In the genomic region with DNA sequence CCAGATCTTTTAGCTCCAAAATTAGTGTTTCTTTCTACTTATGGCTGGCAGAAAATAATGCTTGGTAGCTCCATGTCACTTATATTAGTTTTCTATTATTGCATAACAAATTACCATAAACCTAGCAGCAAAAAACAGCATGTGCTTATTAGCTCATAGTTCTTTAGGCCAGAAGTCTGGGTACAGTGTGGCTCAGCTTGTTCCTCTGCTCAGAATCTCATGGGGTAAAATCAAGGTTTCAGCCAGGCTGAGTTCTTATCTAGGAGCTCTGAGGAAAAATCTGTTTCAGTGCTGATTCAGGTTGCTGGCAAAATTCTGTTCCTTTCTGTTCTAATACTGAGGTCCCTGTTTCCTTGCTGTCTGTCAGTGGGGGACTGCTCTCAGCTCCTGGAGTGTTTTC, we compare ENCODE assay signal across 19 cellular contexts.
DNase-seq lines count a peak whose midpoint lies in the region; ATAC-seq, FAIRE-seq and TF ChIP-seq lines count a peak whose summit lies in the region.
"Had no signal": no experiment of that assay in that cellular context is flagged by ENCODE, and none has a peak within 500 bp of the region (broad histone marks: within the 10 kb centered on the region; RNA-seq: fewer than 3 reads in every experiment).

No MANE protein-coding gene starts in this region.

- no peak for TF ChIP-seq POLR2A in endothelial cell of umbilical vein (IDR thresholded peaks at IDR 0.05; ENCODE audit: low read depth, low read length)

- H3K27ac Mint-ChIP-seq in activated naive CD8-positive, alpha-beta T cell treated with anti-CD3 and anti-CD28 coated beads, Interleukin-2, amount 50 U/mL, for 24 hours, result no peak overlapping the region
- H3K27ac Mint-ChIP-seq: GM23338 had no signal

- DNase-seq in PC-9, result no peak
- no peak for DNase-seq in endothelial cell of umbilical vein (ENCODE audit: low read depth, low spot score)
- no peak for DNase-seq in heart right ventricle
- DNase-seq in iPS-NIHi11 (ENCODE audit: low spot score), result no peak
- no peak for DNase-seq in AML-193 (lab: John Stamatoyannopoulos, UW)
- no peak for DNase-seq in activated naive CD8-positive, alpha-beta T cell treated with anti-CD3 and anti-CD28 coated beads, Interleukin-2, amount 50 U/mL, for 24 hours
- DNase-seq: DMS 273 treated with DMSO at 0.1 percent for 48 hours, GDM1, KBM-7, MV-4-11, NCI-H1417 treated with DMSO at 0.1 percent for 48 hours, NCI-H2029, NCI-H2171, NCI-H774 had no signal

- H3K27me3 ChIP-seq in PC-9 (ENCODE audit: insufficient read depth, low read depth) (no peaks in the 10 kb centered on the region), endothelial cell of umbilical vein (ENCODE audit: control insufficient read depth in 2 of 2, insufficient read depth in 2 of 2, low read length in 2 of 2) (no peaks in the 10 kb centered on the region), heart right ventricle (peaks cover 0 to 18% (median 0%) of the 10 kb centered on the region in 7 donors), skeletal muscle satellite cell (ENCODE audit: control insufficient read depth, insufficient read depth, low read length) (no peaks in the 10 kb centered on the region)

- H3K9me2 ChIP-seq in PC-9 (ENCODE audit: insufficient read depth), result no peaks in the 10 kb centered on the region

- H3K27ac ChIP-seq in PC-9 (no peak overlapping the region), endothelial cell of umbilical vein (ENCODE audit: insufficient read depth, low read depth, low read length) (no peak overlapping the region), heart right ventricle (no peak overlapping the region)
- H3K27ac ChIP-seq: A549, C4-2B had no signal

- intact Hi-C loops in PC-9 (cut with micrococcal nuclease; ENCODE audit: unreplicated experiment), result no loop called here
- intact Hi-C loops in endothelial cell of umbilical vein (cut with micrococcal nuclease), result no loop called here
- intact Hi-C loops in heart right ventricle (cut with DNase I), result loop anchor here in 5 of 10 donors (5.0 to 10.0 kb wide), 2 partner anchors 277 to 280 kb away; no protein-coding TSS in a partner anchor

- POLR2A ChIA-PET in PC-9 (lab: Charles Lee; ENCODE audit: unreplicated experiment) (interaction anchor here (0.5 kb wide), 1 partner anchor 372 kb away, joined by 3 read pairs; no protein-coding TSS in a partner anchor), endothelial cell of umbilical vein (lab: Charles Lee) (no interaction called here)

- H2AFZ ChIP-seq in PC-9 (peak overlapping the region; percentile 29; the same call in 1 of the 2 replicates), endothelial cell of umbilical vein (ENCODE audit: low read depth, low read length) (peak overlapping the region; percentile 37)
- H2AFZ ChIP-seq: GM23338 had no signal

- H3K4me2 ChIP-seq in PC-9 (no peak overlapping the region), endothelial cell of umbilical vein (ENCODE audit: insufficient read depth, low read length) (no peak overlapping the region), skeletal muscle satellite cell (ENCODE audit: low read length) (no peak overlapping the region)
- H3K4me2 ChIP-seq: A549, GM23338 had no signal

- no peaks in the 10 kb centered on the region for H3K9me3 Mint-ChIP-seq in activated naive CD8-positive, alpha-beta T cell treated with anti-CD3 and anti-CD28 coated beads, Interleukin-2, amount 50 U/mL, for 24 hours
- H3K9me3 Mint-ChIP-seq: GM23338 had no signal

- H3F3A ChIP-seq in PC-9 (ENCODE audit: insufficient read depth, low read depth), result peaks cover 3% of the 10 kb centered on the region

- H3K4me3 Mint-ChIP-seq in activated naive CD8-positive, alpha-beta T cell treated with anti-CD3 and anti-CD28 coated beads, Interleukin-2, amount 50 U/mL, for 24 hours, result no peak overlapping the region
- H3K4me3 Mint-ChIP-seq: GM23338 had no signal

- peak in 5 of 8 donors; percentile 34 to 89 (median 67) for ATAC-seq in heart right ventricle
- no peak for ATAC-seq in activated naive CD8-positive, alpha-beta T cell treated with anti-CD3 and anti-CD28 coated beads, Interleukin-2, amount 50 U/mL, for 24 hours
- ATAC-seq: A549, GM12878, GM23338 had no signal

- H3K27me3 Mint-ChIP-seq in activated naive CD8-positive, alpha-beta T cell treated with anti-CD3 and anti-CD28 coated beads, Interleukin-2, amount 50 U/mL, for 24 hours, result no peaks in the 10 kb centered on the region

- H3K4me3 ChIP-seq in PC-9, result no peak overlapping the region
- H3K4me3 ChIP-seq in endothelial cell of umbilical vein (replicated peaks in 1 of 3; ENCODE audit: insufficient read depth in 1 of 3, low read depth in 1 of 3, low read length in 3 of 3), result no peak overlapping the region
- no peak overlapping the region for H3K4me3 ChIP-seq in heart right ventricle
- no peak overlapping the region for H3K4me3 ChIP-seq in skeletal muscle satellite cell (ENCODE audit: low read length)
- H3K4me3 ChIP-seq: A549, GM12878, GM23338 had no signal

- dilution Hi-C loops in endothelial cell of umbilical vein (cut with MboI; ENCODE audit: extremely low pct_ligation_motif_present, low sequenced_read_pairs), result no loop called here

- BruUV-seq in PC-9 (replicated peaks; lab: Mats Ljungman, UMichigan), result no TSS peak
- BruUV-seq in endothelial cell of umbilical vein (replicated peaks; lab: Mats Ljungman, UMichigan), result no TSS peak

- no peak for TF ChIP-seq CTCF in PC-9 (conservative IDR thresholded peaks at IDR 0.05)
- TF ChIP-seq CTCF in endothelial cell of umbilical vein (IDR thresholded peaks at IDR 0.05; ENCODE audit: extremely low read depth in 1 of 2, insufficient read depth in 1 of 2, low read depth in 1 of 2, low read length in 2 of 2), result no peak
- TF ChIP-seq CTCF in heart right ventricle (IDR thresholded peaks at IDR 0.05), result no peak

- peak; percentile 12 for FAIRE-seq in endothelial cell of umbilical vein (lab: Jason Lieb, UNC)
- FAIRE-seq: A549, GM12878 had no signal

- H3K4me1 ChIP-seq in PC-9 (replicated peaks; ENCODE audit: insufficient read depth) (peaks cover 18% of the 10 kb centered on the region), endothelial cell of umbilical vein (ENCODE audit: control insufficient read depth, extremely low read depth, insufficient read depth, low read length) (peaks cover 14% of the 10 kb centered on the region), heart right ventricle (peaks cover 0 to 4% (median 0%) of the 10 kb centered on the region in 9 donors), skeletal muscle satellite cell (ENCODE audit: control insufficient read depth, insufficient read depth, low read length) (peaks cover 10% of the 10 kb centered on the region)

- H3K79me2 ChIP-seq in PC-9 (ENCODE audit: low read depth), result no peaks in the 10 kb centered on the region
- H3K79me2 ChIP-seq in endothelial cell of umbilical vein (ENCODE audit: control insufficient read depth, insufficient read depth, low read length), result no peaks in the 10 kb centered on the region

- H3K9me3 ChIP-seq in PC-9 (ENCODE audit: insufficient read depth, low read depth), result no peaks in the 10 kb centered on the region; the same call in 1 of the 2 replicates
- H3K9me3 ChIP-seq in endothelial cell of umbilical vein (replicated peaks; ENCODE audit: control insufficient read depth, insufficient read depth, low read length), result no peaks in the 10 kb centered on the region
- H3K9me3 ChIP-seq in heart right ventricle, result no peaks in the 10 kb centered on the region
- no peaks in the 10 kb centered on the region for H3K9me3 ChIP-seq in skeletal muscle satellite cell (replicated peaks; ENCODE audit: low read length)
- H3K9me3 ChIP-seq: A549 had no signal

- no peaks in the 10 kb centered on the region for H3K9me1 ChIP-seq in endothelial cell of umbilical vein (replicated peaks; ENCODE audit: control insufficient read depth, extremely low read depth, insufficient read depth, low read length)

- no peak overlapping the region for H3K9ac ChIP-seq in endothelial cell of umbilical vein (replicated peaks; ENCODE audit: extremely low read depth, insufficient read depth, low read length)
- peak overlapping the region; percentile 35 for H3K9ac ChIP-seq in skeletal muscle satellite cell (ENCODE audit: low read depth, low read length)

- H4K20me1 ChIP-seq in PC-9 (ENCODE audit: insufficient read depth) (no peaks in the 10 kb centered on the region), endothelial cell of umbilical vein (replicated peaks; ENCODE audit: control insufficient read depth, extremely low read depth, insufficient read depth, low read length) (no peaks in the 10 kb centered on the region)

- no peaks in the 10 kb centered on the region for H3K36me3 ChIP-seq in PC-9 (ENCODE audit: low read depth)
- H3K36me3 ChIP-seq in endothelial cell of umbilical vein (ENCODE audit: control insufficient read depth in 2 of 2, extremely low read depth in 1 of 2, insufficient read depth in 2 of 2, low read length in 2 of 2), result no peaks in the 10 kb centered on the region
- no peaks in the 10 kb centered on the region for H3K36me3 ChIP-seq in heart right ventricle
- no peaks in the 10 kb centered on the region for H3K36me3 ChIP-seq in skeletal muscle satellite cell (ENCODE audit: insufficient read depth, low read length)

- CTCF ChIA-PET in PC-9 (lab: Charles Lee), result no interaction called here
- CTCF ChIA-PET in endothelial cell of umbilical vein (lab: Charles Lee), result interaction anchor here (0.8 kb wide), 1 partner anchor 25 kb away, joined by 3 read pairs; no protein-coding TSS in a partner anchor

- H3K36me3 Mint-ChIP-seq in activated naive CD8-positive, alpha-beta T cell treated with anti-CD3 and anti-CD28 coated beads, Interleukin-2, amount 50 U/mL, for 24 hours (ENCODE audit: low read depth), result no peaks in the 10 kb centered on the region

- no peaks in the 10 kb centered on the region for H3K4me1 Mint-ChIP-seq in activated naive CD8-positive, alpha-beta T cell treated with anti-CD3 and anti-CD28 coated beads, Interleukin-2, amount 50 U/mL, for 24 hours
- H3K4me1 Mint-ChIP-seq: GM23338 had no signal

TF ChIP-seq in endothelial cell of umbilical vein, 7 proteins besides CTCF, POLR2A, EP300 and RAD21:
- TF ChIP-seq, protein P1, sequence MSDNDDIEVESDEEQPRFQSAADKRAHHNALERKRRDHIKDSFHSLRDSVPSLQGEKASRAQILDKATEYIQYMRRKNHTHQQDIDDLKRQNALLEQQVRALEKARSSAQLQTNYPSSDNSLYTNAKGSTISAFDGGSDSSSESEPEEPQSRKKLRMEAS (IDR thresholded peaks at IDR 0.05; ENCODE audit: insufficient read depth, insufficient read length), result no peak
- TF ChIP-seq GATA2 (IDR thresholded peaks at IDR 0.05; ENCODE audit: insufficient read depth, insufficient read length, low read depth, low read length) (no peak), EZH2 (IDR thresholded peaks at IDR 0.05; ENCODE audit: borderline replicate concordance, low read depth, low read length, severe bottlenecking) (no peak), FOS (IDR thresholded peaks at IDR 0.05; ENCODE audit: borderline replicate concordance, insufficient read depth, low read length) (no peak), JUN (IDR thresholded peaks at IDR 0.05; ENCODE audit: borderline replicate concordance, insufficient read depth, insufficient read length, low read depth) (no peak), MYC (IDR thresholded peaks at IDR 0.05; ENCODE audit: low read depth, low read length) (no peak), POLR2AphosphoS5 (IDR thresholded peaks at IDR 0.05; ENCODE audit: insufficient read depth, low read depth, low read length) (no peak)
